Comparison of ENCODE assay signal across 18 cellular contexts in the genomic region with DNA sequence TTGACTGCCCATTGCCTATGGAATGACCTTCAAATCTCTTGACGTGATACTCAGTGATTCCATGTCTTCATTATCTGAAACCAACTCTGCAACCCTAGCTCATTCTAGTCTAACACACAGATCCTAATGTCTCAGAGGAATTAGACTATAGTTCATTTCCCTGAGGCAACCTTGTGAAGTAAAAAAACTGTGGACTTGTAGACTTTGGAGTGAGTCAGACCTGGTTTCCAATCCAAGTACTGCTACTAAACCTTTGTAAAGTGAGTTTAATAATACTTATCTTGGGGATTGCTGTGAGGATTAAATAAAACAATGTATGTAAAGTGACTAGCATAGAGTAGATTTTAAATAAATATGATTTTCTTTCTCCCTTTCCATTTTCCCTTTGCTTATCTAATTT.
DNase-seq lines count a peak whose midpoint lies in the region; FAIRE-seq and TF ChIP-seq lines count a peak whose summit lies in the region.
"Had no signal": no experiment of that assay in that cellular context is flagged by ENCODE, and none has a peak within 500 bp of the region (broad histone marks: within the 10 kb centered on the region; RNA-seq: fewer than 3 reads in every experiment).

No MANE protein-coding gene starts in this region.

- FAIRE-seq in urothelium cell line (lab: Jason Lieb, UNC) = no peak
- FAIRE-seq: GM12892, H1 had no signal

- no peaks in the 10 kb centered on the region for H3K9me2 ChIP-seq in GM23248 (ENCODE audit: insufficient read depth)

- H3K36me3 ChIP-seq in GM23248 (ENCODE audit: low read depth) (no peaks in the 10 kb centered on the region), BE2C (no peaks in the 10 kb centered on the region), thyroid gland (no peaks in the 10 kb centered on the region)

- H2AFZ ChIP-seq in GM23248 = no peak overlapping the region

- 49 to 69% methylated on average over 1 of the region's 1 CpG for WGBS in GM23248 (ENCODE audit: low coverage in 1 of 2, low lambda C conversion rate in 2 of 2, missing lambda C conversion rate in 2 of 2), 2 experiments
- 93 to 97% methylated on average over 1 of the region's 1 CpG for WGBS in thyroid gland, 2 donors

- H3K27me3 ChIP-seq in GM23248 (replicated peaks; ENCODE audit: insufficient read depth) (no peaks in the 10 kb centered on the region), BE2C (no peaks in the 10 kb centered on the region), thyroid gland (no peaks in the 10 kb centered on the region)

- peaks cover 70% of the 10 kb centered on the region for H3K4me1 ChIP-seq in GM23248 (ENCODE audit: insufficient read depth)
- H3K4me1 ChIP-seq in BE2C = peaks cover 3% of the 10 kb centered on the region; the same call in 1 of the 2 replicates
- H3K4me1 ChIP-seq in thyroid gland = no peaks in the 10 kb centered on the region

- no peak for TF ChIP-seq CTCF in retinal pigment epithelial cell (conservative IDR thresholded peaks at IDR 0.05; ENCODE audit: low read depth, low read length)
- TF ChIP-seq CTCF in BE2C (IDR thresholded peaks at IDR 0.05; ENCODE audit: low read depth, low read length) = no peak
- no peak for TF ChIP-seq CTCF in thyroid gland (IDR thresholded peaks at IDR 0.05)

- DNase-seq in GM23248 (peak; percentile 89), amniotic epithelial cell (ENCODE audit: low read depth) (peak; percentile 66), fibroblast of gingiva (ENCODE audit: low read depth) (peak; percentile 51), retinal pigment epithelial cell (ENCODE audit: low read depth) (peak; percentile 81), BE2C (no peak), thyroid gland (no peak), urothelium cell line (ENCODE audit: low spot score) (no peak)
- DNase-seq in effector CD4-positive, alpha-beta T cell = no peak
- DNase-seq: activated CD8-positive, alpha-beta T cell treated with anti-CD3 and anti-CD28 coated beads for 36 hours; Calu3; GDM1; islet precursor cell; naive thymus-derived CD8-positive, alpha-beta T cell; NCI-H146; NCI-H446 had no signal

- H3K9ac ChIP-seq in GM23248 = peak overlapping the region; percentile 33; the same call in 1 of the 2 replicates

- H3K9me3 ChIP-seq in GM23248 (ENCODE audit: low read depth) (no peaks in the 10 kb centered on the region), BE2C (no peaks in the 10 kb centered on the region), thyroid gland (no peaks in the 10 kb centered on the region)

- H3K4me3 ChIP-seq in GM23248 = no peak overlapping the region
- H3K4me3 ChIP-seq in retinal pigment epithelial cell (ENCODE audit: low read length) = no peak overlapping the region
- H3K4me3 ChIP-seq in BE2C (ENCODE audit: low read depth, low read length) = no peak overlapping the region
- no peak overlapping the region for H3K4me3 ChIP-seq in thyroid gland (replicated peaks in 1 of 3)

- H3K4me2 ChIP-seq in GM23248 (ENCODE audit: unreplicated experiment) = peak overlapping the region; percentile 50

- H4K20me1 ChIP-seq in GM23248 (ENCODE audit: insufficient read depth) = no peaks in the 10 kb centered on the region

- in situ Hi-C loops in GM23248 (cut with MboI) = no loop called here

- H3K27ac ChIP-seq in GM23248 (peak overlapping the region; percentile 86), thyroid gland (no peak overlapping the region)
- H3K27ac ChIP-seq: VCaP had no signal

- no peaks in the 10 kb centered on the region for H3K79me2 ChIP-seq in GM23248 (ENCODE audit: insufficient read depth)

- peaks cover 61% of the 10 kb centered on the region for H3F3A ChIP-seq in GM23248 (ENCODE audit: insufficient read depth)

- intact Hi-C loops in thyroid gland (cut with DNase I) = no loop called here

- no peak for TF ChIP-seq POLR2A in thyroid gland (IDR thresholded peaks at IDR 0.05)

Comparison
In these comparisons a context has a peak if more than half of its experiments do, and no peak if none do; other contexts are left out.
1. DNase-seq: peak in GM23248 (single experiment), amniotic epithelial cell (single experiment), fibroblast of gingiva (single experiment) and retinal pigment epithelial cell (single experiment); none in effector CD4-positive, alpha-beta T cell (single experiment), BE2C (single experiment), thyroid gland (0 of 2) and urothelium cell line (single experiment).